In the genomic region with DNA sequence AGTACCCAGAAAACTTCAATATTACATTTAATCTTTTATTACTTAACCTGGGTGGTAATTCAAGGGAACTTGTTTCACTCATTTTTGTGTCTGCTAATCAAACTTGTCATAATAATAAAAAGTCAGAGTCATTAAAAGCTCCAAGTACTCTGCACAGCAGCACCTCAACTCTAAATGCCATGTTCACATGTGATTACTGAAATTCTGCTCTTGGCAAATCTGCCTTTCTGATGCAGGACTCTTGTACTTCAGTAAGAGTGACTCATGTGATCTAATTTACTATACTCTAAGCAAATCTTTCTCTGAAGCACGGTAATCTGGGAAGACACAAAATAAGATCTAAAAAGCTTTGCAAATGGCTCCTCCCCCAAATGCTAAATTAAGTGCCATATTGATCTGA, we compare ENCODE assay signal across 29 cellular contexts.
"Had no signal": no experiment of that assay in that cellular context is flagged by ENCODE, and none has a peak within 500 bp of the region (broad histone marks: within the 10 kb centered on the region; RNA-seq: fewer than 3 reads in every experiment).

No MANE protein-coding gene starts in this region.

- DNase-seq: activated CD4-positive, alpha-beta T cell treated with anti-CD3 and anti-CD28 coated beads for 36 hours; activated CD4-positive, alpha-beta T cell treated with anti-CD3 and anti-CD28 coated beads, Interleukin-2, amount 10 ng/mL, durations not matched to agents 7 days and 5 days; activated CD4-positive, alpha-beta T cell treated with anti-CD3 and anti-CD28 coated beads, Interleukin-2, amount 50 U/mL, for 48 hours; activated CD8-positive, alpha-beta T cell treated with anti-CD3 and anti-CD28 coated beads, Interleukin-2, amount 10 ng/mL, durations not matched to agents 7 days and 5 days; activated gamma-delta T cell; activated naive CD4-positive, alpha-beta T cell treated with Interleukin-2 at 50 U/mL for 16 hours; activated naive CD8-positive, alpha-beta T cell treated with anti-CD3 and anti-CD28 coated beads, Interleukin-2, amount 10 ng/mL, durations not matched to agents 7 days and 5 days; activated T-cell treated with anti-CD3 and anti-CD28 coated beads, Interleukin-2, amount 50 U/mL, for 24 hours; amygdala; body of pancreas; cerebellar nuclear complex; Karpas-422; KBM-7; NCI-H1048; NCI-H1105 treated with DMSO at 0.1 percent for 48 hours; NCI-H1436; NCI-H1694; NCI-H1930; NCI-H2081 treated with DMSO at 0.1 percent for 48 hours; NCI-H2171; NCI-H510A; NCI-H526; NCI-H774; RPMI8226; SIG-M5 had no signal

- H3K27me3 ChIP-seq: ascending aorta, body of pancreas had no signal

- H3K4me3 ChIP-seq: ascending aorta, body of pancreas had no signal

- H3K36me3 ChIP-seq: ascending aorta had no signal

- H3K27ac ChIP-seq: ascending aorta, body of pancreas had no signal

- ATAC-seq: activated CD4-positive, alpha-beta T cell treated with anti-CD3 and anti-CD28 coated beads for 36 hours; activated CD4-positive, CD25-positive, alpha-beta regulatory T cell treated with anti-CD3 and anti-CD28 coated beads, Interleukin-2, amount 50 U/mL, for 24 hours; activated CD8-positive, alpha-beta T cell treated with anti-CD3 and anti-CD28 coated beads, Interleukin-2, amount 10 ng/mL, durations not matched to agents 7 days and 5 days; body of pancreas; Panc1; WTC11 had no signal
